8 cellular contexts compared by ENCODE assay signal in the genomic region with DNA sequence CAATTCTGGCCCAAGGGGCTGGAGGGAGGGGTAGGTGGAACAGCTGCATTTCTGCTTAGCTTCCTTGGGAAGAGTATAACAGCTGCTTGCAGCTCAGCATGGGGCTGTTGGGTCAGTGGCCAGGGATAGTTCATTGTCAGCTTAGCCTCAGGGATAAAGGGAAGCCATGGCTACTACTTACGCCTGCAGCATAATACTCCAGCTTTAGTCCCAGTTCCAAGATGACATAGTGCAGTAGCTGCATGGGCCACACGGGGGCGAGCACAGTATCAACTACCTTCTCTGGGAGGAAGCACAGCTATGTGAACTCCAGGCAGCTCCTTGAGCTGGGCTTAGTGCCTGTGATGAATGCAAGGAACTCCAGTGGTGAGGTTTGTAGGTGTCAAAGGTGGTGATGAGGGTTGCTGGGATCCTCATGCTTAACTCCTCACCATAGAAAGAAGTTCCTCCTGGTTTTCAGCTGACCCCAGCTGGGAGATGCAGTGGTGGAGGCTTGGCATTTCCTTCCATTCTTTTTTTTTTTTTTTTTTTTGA. TPM values are rescaled to one million over a fixed set of nuclear protein-coding genes. Genes with fewer than 3 reads are reported as not detected.
A peak's percentile ranks its signal among the peaks of the same experiment; 100 is the strongest.
DNase-seq lines count a peak whose midpoint lies in the region; ATAC-seq and TF ChIP-seq lines count a peak whose summit lies in the region.

No MANE protein-coding gene starts in this region.

- ATAC-seq in GM21390 (IDR thresholded peaks at IDR 0.05; ENCODE audit: unreplicated experiment): peak; percentile 99

- no peak overlapping the region for H3K4me2 ChIP-seq in parathyroid adenoma (ENCODE audit: low read length)

- H3K9ac ChIP-seq in parathyroid adenoma: no peak overlapping the region

- H3K4me3 ChIP-seq in HL-60 (replicated peaks; ENCODE audit: insufficient read depth, low read length) (no peak overlapping the region), parathyroid adenoma (ENCODE audit: low read depth, low read length) (no peak overlapping the region)

- H2AFZ ChIP-seq in parathyroid adenoma: no peak overlapping the region

- peak; percentile 77 for DNase-seq in EL
- peak; percentile 28 to 81 for DNase-seq in HL-60 (ENCODE audit: low read depth in 1 of 2, low spot score in 1 of 2)
- peak; percentile 78 for DNase-seq in SIG-M5 treated with dmso at 0.1 percent for 504 hours (lab: John Stamatoyannopoulos, UW; ENCODE audit: unreplicated experiment)
- peak; percentile 50 for DNase-seq in activated T-helper 9 cell treated with anti-CD3 and anti-CD28 coated beads, Interleukin-2, amount 50 U/mL, for 16 hours (ENCODE audit: low read depth)
- DNase-seq in globus pallidus (ENCODE audit: low spot score): peak; percentile 51
- peak; percentile 84 for DNase-seq in ureter (ENCODE audit: low spot score)

- H3K27me3 ChIP-seq in HL-60 (ENCODE audit: insufficient read depth, poor library complexity, severe bottlenecking) (peaks cover 2% of the 10 kb centered on the region), parathyroid adenoma (ENCODE audit: control insufficient read depth, insufficient read depth, low read length) (no peaks in the 10 kb centered on the region)

- no peaks in the 10 kb centered on the region for H3K36me3 ChIP-seq in parathyroid adenoma (ENCODE audit: control insufficient read depth, insufficient read depth, low read length)

- no peaks in the 10 kb centered on the region for H3K9me3 ChIP-seq in parathyroid adenoma (ENCODE audit: control insufficient read depth, low read length)

- no peaks in the 10 kb centered on the region for H3K4me1 ChIP-seq in parathyroid adenoma

- TF ChIP-seq CTCF in HL-60 (IDR thresholded peaks at IDR 0.05; ENCODE audit: insufficient read depth, low read length): peak; percentile 86
- peak; percentile 61 for TF ChIP-seq CTCF in parathyroid adenoma (IDR thresholded peaks at IDR 0.05)

- no peak overlapping the region for H3K27ac ChIP-seq in HL-60 (replicated peaks)
- no peak overlapping the region for H3K27ac ChIP-seq in parathyroid adenoma

- no peaks in the 10 kb centered on the region for H3K79me2 ChIP-seq in parathyroid adenoma

RNA-seq across cellular contexts. Expression of a gene that starts 35.4 kb away (rescaled TPM):
- 304 TPM for total RNA-seq in ureter
